11 cellular contexts compared by ENCODE assay signal in the genomic region with DNA sequence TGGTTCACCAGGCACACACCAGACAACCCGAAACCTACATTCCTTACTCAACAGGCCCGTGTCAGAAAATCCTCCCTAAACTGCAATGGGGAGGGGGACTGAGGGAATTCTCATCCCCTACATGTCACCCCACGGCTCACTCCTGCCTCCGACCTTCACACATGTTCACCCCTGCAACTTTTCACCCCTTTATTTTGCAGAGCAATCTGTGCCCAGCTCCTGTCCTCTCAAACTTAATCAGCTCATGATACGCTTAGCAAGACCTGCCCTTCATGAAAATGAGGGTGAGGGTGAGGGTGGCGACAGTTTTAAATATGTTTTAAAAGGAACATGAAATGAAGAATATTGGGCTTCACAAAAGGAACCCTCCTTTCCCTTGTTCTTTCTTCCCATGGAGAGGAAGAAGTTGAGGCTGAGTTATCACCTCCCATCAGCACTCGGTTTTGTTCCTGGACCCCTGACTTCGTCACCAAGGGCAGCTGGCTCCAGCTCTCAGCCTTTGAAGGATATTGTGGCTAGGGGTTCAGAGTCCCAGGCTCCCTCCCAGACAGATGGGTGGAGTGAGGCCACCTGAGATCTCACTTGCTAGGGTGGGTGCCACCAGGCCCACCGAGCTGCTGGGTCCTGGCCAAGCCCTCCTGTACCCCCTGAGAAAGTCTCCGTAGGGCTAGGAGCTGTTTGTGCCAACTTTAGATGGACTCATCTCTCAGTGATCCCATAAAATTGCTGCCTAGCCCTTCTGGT. TPM values are rescaled to one million over a fixed set of nuclear protein-coding genes. Genes with fewer than 3 reads are reported as not detected.
DNase-seq lines count a peak whose midpoint lies in the region; ATAC-seq and TF ChIP-seq lines count a peak whose summit lies in the region.
"Had no signal": no experiment of that assay in that cellular context is flagged by ENCODE, and none has a peak within 500 bp of the region (broad histone marks: within the 10 kb centered on the region; RNA-seq: fewer than 3 reads in every experiment).

No MANE protein-coding gene starts in this region.

- H3K36me3 Mint-ChIP-seq in activated T-cell treated with anti-CD3 and anti-CD28 coated beads, Interleukin-2, amount 50 U/mL, for 72 hours (ENCODE audit: insufficient read depth in 2 of 2) = peaks cover 3 to 4% of the 10 kb centered on the region in 2 donors

- H3K9me3 Mint-ChIP-seq in activated T-cell treated with anti-CD3 and anti-CD28 coated beads, Interleukin-2, amount 50 U/mL, for 72 hours = no peaks in the 10 kb centered on the region
- H3K9me3 Mint-ChIP-seq: nephron had no signal

- ATAC-seq in activated T-cell treated with anti-CD3 and anti-CD28 coated beads, Interleukin-2, amount 50 U/mL, for 72 hours (replicated peaks in 1 of 2) = no peak
- no peak for ATAC-seq in foreskin keratinocyte

- H3K27ac Mint-ChIP-seq in activated T-cell treated with anti-CD3 and anti-CD28 coated beads, Interleukin-2, amount 50 U/mL, for 72 hours = peak overlapping the region; percentile 70

- H3K4me3 ChIP-seq in Peyer's patch (peak overlapping the region in 1 of 4 donors; percentile 46), thyroid gland (replicated peaks in 1 of 3) (no peak overlapping the region)

- peaks cover 56% of the 10 kb centered on the region for H3K4me1 Mint-ChIP-seq in activated T-cell treated with anti-CD3 and anti-CD28 coated beads, Interleukin-2, amount 50 U/mL, for 72 hours (ENCODE audit: low read depth)

- intact Hi-C loops in thyroid gland (cut with DNase I) = no loop called here

- no peak for DNase-seq in activated T-cell treated with anti-CD3 and anti-CD28 coated beads, Interleukin-2, amount 50 U/mL, for 72 hours
- no peak for DNase-seq in activated T-cell treated with anti-CD3 and anti-CD28 coated beads, Interleukin-2, amount 50 U/mL, for 48 hours
- DNase-seq in Peyer's patch (peak in 2 of 3 donors; percentile 21 to 31), islet precursor cell (peak; percentile 29), thyroid gland (no peak), NCI-H1092 (lab: John Stamatoyannopoulos, UW) (no peak), NCI-H187 treated with DMSO at 0.1 percent for 48 hours (lab: John Stamatoyannopoulos, UW) (no peak), foreskin keratinocyte (no peak)
- DNase-seq: AML-193 had no signal

- WGBS in thyroid gland, 2 donors = 77 to 80% methylated on average over 10 of the region's 10 CpGs

- H3K36me3 ChIP-seq in Peyer's patch (no peaks in the 10 kb centered on the region), thyroid gland (no peaks in the 10 kb centered on the region)

- no peak for TF ChIP-seq POLR2A in Peyer's patch (IDR thresholded peaks at IDR 0.05)
- no peak for TF ChIP-seq POLR2A in thyroid gland (IDR thresholded peaks at IDR 0.05)

- no peaks in the 10 kb centered on the region for H3K9me3 ChIP-seq in Peyer's patch
- no peaks in the 10 kb centered on the region for H3K9me3 ChIP-seq in thyroid gland

- no peaks in the 10 kb centered on the region for H3K27me3 ChIP-seq in Peyer's patch
- H3K27me3 ChIP-seq in thyroid gland = no peaks in the 10 kb centered on the region
- peaks cover 2% of the 10 kb centered on the region for H3K27me3 ChIP-seq in foreskin keratinocyte

- H3K27ac ChIP-seq in Peyer's patch = peak overlapping the region; percentile 21 to 81 (median 64)
- H3K27ac ChIP-seq in thyroid gland = peak overlapping the region in 2 of 3 donors; percentile 30 to 54
- H3K27ac ChIP-seq in foreskin keratinocyte = no peak overlapping the region

- no peaks in the 10 kb centered on the region for H3K27me3 Mint-ChIP-seq in activated T-cell treated with anti-CD3 and anti-CD28 coated beads, Interleukin-2, amount 50 U/mL, for 72 hours (ENCODE audit: low read depth)

- peak overlapping the region; percentile 81 to 91 for H3K4me3 Mint-ChIP-seq in activated T-cell treated with anti-CD3 and anti-CD28 coated beads, Interleukin-2, amount 50 U/mL, for 72 hours

- TF ChIP-seq CTCF in Peyer's patch (IDR thresholded peaks at IDR 0.05) (no peak), thyroid gland (IDR thresholded peaks at IDR 0.05) (no peak), foreskin keratinocyte (conservative IDR thresholded peaks at IDR 0.05) (no peak)

- H3K4me1 ChIP-seq in Peyer's patch = peaks cover 3 to 36% (median 15%) of the 10 kb centered on the region in 4 donors
- H3K4me1 ChIP-seq in thyroid gland = peaks cover 7 to 14% of the 10 kb centered on the region in 2 donors
- H3K4me1 ChIP-seq in foreskin keratinocyte = peaks cover 12% of the 10 kb centered on the region

RNA-seq across cellular contexts. Expression of a gene that starts 6.7 kb away (rescaled TPM):
- total RNA-seq in activated T-cell treated with anti-CD3 and anti-CD28 coated beads, Interleukin-2, amount 50 U/mL, for 72 hours = 10 to 100 TPM; 30.1 to 47.9 TPM
- total RNA-seq in Peyer's patch (10 to 100 TPM; 13.7 to 39.6 (median 16.3) TPM), thyroid gland (10 to 100 TPM in 1 of 4 donors, 1 to 10 TPM in 3; 3.0 to 19.8 (median 7.1) TPM), foreskin keratinocyte (16.7 and 43.2 TPM in 2 replicates)
- polyA plus RNA-seq in foreskin keratinocyte = 10.1 and 25.7 TPM in 2 replicates

RNA-seq across cellular contexts. Expression of a gene that starts 51.9 kb away (rescaled TPM):
- not detected for total RNA-seq in activated T-cell treated with anti-CD3 and anti-CD28 coated beads, Interleukin-2, amount 50 U/mL, for 72 hours
- 100 to 1,000 TPM in 3 of 4 donors, 10 to 100 TPM in 1; 49.5 to 323 (median 159) TPM for total RNA-seq in Peyer's patch
- 1 to 10 TPM; 2.4 to 9.9 (median 5.1) TPM for total RNA-seq in thyroid gland
- not detected in 2 replicates for total RNA-seq in foreskin keratinocyte
- not detected in 2 replicates for polyA plus RNA-seq in foreskin keratinocyte
- total RNA-seq: RPMI7951 had no signal

RNA-seq across cellular contexts. Expression of a gene that starts 57.5 kb away (rescaled TPM):
- total RNA-seq in activated T-cell treated with anti-CD3 and anti-CD28 coated beads, Interleukin-2, amount 50 U/mL, for 72 hours = 100 to 1,000 TPM in 1 of 2 donors, 10 to 100 TPM in 1; 65.2 to 154 TPM
- total RNA-seq in Peyer's patch (100 to 1,000 TPM in 1 of 4 donors, 10 to 100 TPM in 3; 52.4 to 109 (median 78.9) TPM), thyroid gland (10 to 100 TPM; 35.4 to 62.6 (median 51.5) TPM), foreskin keratinocyte (251 and 297 TPM in 2 replicates)
- polyA plus RNA-seq in foreskin keratinocyte = 154 and 172 TPM in 2 replicates

Comparison
In these comparisons a context has a peak if more than half of its experiments do, and no peak if none do; other contexts are left out.
1. DNase-seq: peak in Peyer's patch (2 of 3) and islet precursor cell (single experiment); none in activated T-cell treated with anti-CD3 and anti-CD28 coated beads, Interleukin-2, amount 50 U/mL, for 72 hours (0 of 2), activated T-cell treated with anti-CD3 and anti-CD28 coated beads, Interleukin-2, amount 50 U/mL, for 48 hours (0 of 2), thyroid gland (0 of 2), NCI-H1092 (single experiment), NCI-H187 treated with DMSO at 0.1 percent for 48 hours (single experiment) and foreskin keratinocyte (0 of 2).
2. RNA of a gene that starts 51.9 kb away (total RNA-seq): 49.5 to 323 TPM in Peyer's patch; 2.4 to 9.9 TPM in thyroid gland, not detected in foreskin keratinocyte and not detected in activated T-cell treated with anti-CD3 and anti-CD28 coated beads, Interleukin-2, amount 50 U/mL, for 72 hours; every median in the first group is over 4 times any median in the second.